In genomic region chr10:119461380-119461779, GRCh38 we compare ENCODE assay signal across 12 cellular contexts.
DNase-seq lines count a peak whose midpoint lies in the region; ATAC-seq and TF ChIP-seq lines count a peak whose summit lies in the region.
"Had no signal": no experiment of that assay in that cellular context is flagged by ENCODE, and none has a peak within 500 bp of the region (broad histone marks: within the 10 kb centered on the region; RNA-seq: fewer than 3 reads in every experiment).

No MANE protein-coding gene starts in this region.

- no peak for TF ChIP-seq CTCF in RWPE1 (conservative IDR thresholded peaks at IDR 0.05; ENCODE audit: low read depth)
- no peak for TF ChIP-seq CTCF in stomach (IDR thresholded peaks at IDR 0.05)

- POLR2A ChIA-PET in RWPE1 (lab: Yijun Ruan, JAX; ENCODE audit: low non-redundant PET), result no interaction called here

- ATAC-seq in HG02678 (IDR thresholded peaks at IDR 0.05; ENCODE audit: unreplicated experiment) (peak; percentile 58), right cardiac atrium (no peak)

- H3K4me3 ChIP-seq in stomach, result no peak overlapping the region
- H3K4me3 ChIP-seq in right cardiac atrium (ENCODE audit: low read length), result no peak overlapping the region
- H3K4me3 ChIP-seq: upper lobe of left lung had no signal

- H3K27ac ChIP-seq in RWPE1 (no peak overlapping the region), stomach (no peak overlapping the region), right cardiac atrium (ENCODE audit: low read length) (no peak overlapping the region)
- H3K27ac ChIP-seq: upper lobe of left lung had no signal

- intact Hi-C loops in stomach (cut with DNase I; ENCODE audit: low total_unique reads) (no loop called here), right cardiac atrium (cut with DNase I) (no loop called here)

- no peaks in the 10 kb centered on the region for H3K27me3 ChIP-seq in stomach
- H3K27me3 ChIP-seq in right cardiac atrium (ENCODE audit: control insufficient read depth, insufficient read depth), result no peaks in the 10 kb centered on the region
- H3K27me3 ChIP-seq: upper lobe of left lung had no signal

- peaks cover 0 to 30% (median 25%) of the 10 kb centered on the region in 4 donors for H3K36me3 ChIP-seq in stomach

- TF ChIP-seq POLR2A in stomach (IDR thresholded peaks at IDR 0.05), result no peak

- no peaks in the 10 kb centered on the region for H3K9me3 ChIP-seq in stomach
- H3K9me3 ChIP-seq in right cardiac atrium (ENCODE audit: control insufficient read depth, low read length), result no peaks in the 10 kb centered on the region
- H3K9me3 ChIP-seq: upper lobe of left lung had no signal

- H3K4me1 ChIP-seq in stomach, result peaks cover 0 to 8% (median 6%) of the 10 kb centered on the region in 4 donors
- H3K4me1 ChIP-seq in right cardiac atrium (ENCODE audit: control insufficient read depth, insufficient read depth, low read length), result no peaks in the 10 kb centered on the region
- H3K4me1 ChIP-seq: upper lobe of left lung had no signal

- WGBS in stomach, 5 donors, result 44 to 78% (median 45%) methylated on average over 3 of the region's 3 CpGs
- WGBS in right cardiac atrium, result 94% methylated on average over 3 of the region's 3 CpGs

- peak; percentile 36 to 42 for DNase-seq in activated T-cell treated with anti-CD3 and anti-CD28 coated beads, Interleukin-2, amount 50 U/mL, for 48 hours
- DNase-seq in activated T-cell treated with anti-CD3 and anti-CD28 coated beads, Interleukin-2, amount 50 U/mL, for 1 hour, result no peak
- DNase-seq in RWPE1 (ENCODE audit: low spot score) (peak; percentile 96), stomach (peak; percentile 43), right cardiac atrium (no peak), NCI-H510A treated with DMSO at 0.1 percent for 48 hours (lab: John Stamatoyannopoulos, UW) (no peak)
- DNase-seq in activated effector memory CD4-positive, alpha-beta T cell treated with Interleukin-2 at 50 U/mL for 16 hours, result no peak
- DNase-seq: effector CD8-positive, alpha-beta T cell; NCI-H526 treated with DMSO at 0.1 percent for 48 hours; stimulated activated CD4-positive, alpha-beta T cell treated with anti-CD3 and anti-CD28 coated beads, Interleukin-4, amount 100 ng/mL, for 1 hour; upper lobe of left lung had no signal

- CTCF ChIA-PET in RWPE1 (lab: Yijun Ruan, JAX), result interaction anchor here (0.5 kb wide), 1 partner anchor 114 kb away, joined by 3 read pairs; no protein-coding TSS in a partner anchor

- TF ChIP-seq EP300 in stomach (IDR thresholded peaks at IDR 0.05), result no peak

Comparison
In these comparisons a context has a peak if more than half of its experiments do, and no peak if none do; other contexts are left out.
1. DNase-seq: peak in activated T-cell treated with anti-CD3 and anti-CD28 coated beads, Interleukin-2, amount 50 U/mL, for 48 hours (2 of 2), RWPE1 (single experiment) and stomach (single experiment); none in activated T-cell treated with anti-CD3 and anti-CD28 coated beads, Interleukin-2, amount 50 U/mL, for 1 hour (single experiment), right cardiac atrium (0 of 3), activated effector memory CD4-positive, alpha-beta T cell treated with Interleukin-2 at 50 U/mL for 16 hours (single experiment) and NCI-H510A treated with DMSO at 0.1 percent for 48 hours (single experiment).